ENCODE assay signal across 1 cellular context in genomic region chr17:4891405-4892062, GRCh38.
TF ChIP-seq lines count a peak whose summit lies in the region.

No MANE protein-coding gene starts in this region.

TF ChIP-seq in HEK293, 187 proteins besides CTCF, POLR2A, EP300 and RAD21 (continued from another document):
- no peak for TF ChIP-seq ZNF174 (tag by site-specific recombination; IDR thresholded peaks at IDR 0.05)
- TF ChIP-seq ZNF416 (tag by site-specific recombination; IDR thresholded peaks at IDR 0.05) = no peak
- no peak for TF ChIP-seq KLF10 (tag by site-specific recombination; IDR thresholded peaks at IDR 0.05)
TF ChIP-seq in HEK293: peak in this region for 3.
